Comparison of ENCODE assay signal across 9 cellular contexts in genomic region chr9:23608456-23608855, GRCh38.
"Had no signal": no experiment of that assay in that cellular context is flagged by ENCODE, and none has a peak within 500 bp of the region (broad histone marks: within the 10 kb centered on the region; RNA-seq: fewer than 3 reads in every experiment).

No MANE protein-coding gene starts in this region.

- H3K9me3 ChIP-seq: HAP-1 had no signal

- H3K27ac ChIP-seq: GM23248, HL-60 had no signal

- H3K36me3 ChIP-seq: HAP-1 had no signal

- FAIRE-seq: HepG2 had no signal

- DNase-seq: GM23248, GOT3, H7, HFFc6, KBM-7 had no signal

- H3K4me1 ChIP-seq: HAP-1 had no signal

- H3K4me3 ChIP-seq: GM23248, HAP-1 had no signal

- ATAC-seq: HCT116, HepG2 had no signal
